Comparison of ENCODE assay signal across 12 cellular contexts in the genomic region with DNA sequence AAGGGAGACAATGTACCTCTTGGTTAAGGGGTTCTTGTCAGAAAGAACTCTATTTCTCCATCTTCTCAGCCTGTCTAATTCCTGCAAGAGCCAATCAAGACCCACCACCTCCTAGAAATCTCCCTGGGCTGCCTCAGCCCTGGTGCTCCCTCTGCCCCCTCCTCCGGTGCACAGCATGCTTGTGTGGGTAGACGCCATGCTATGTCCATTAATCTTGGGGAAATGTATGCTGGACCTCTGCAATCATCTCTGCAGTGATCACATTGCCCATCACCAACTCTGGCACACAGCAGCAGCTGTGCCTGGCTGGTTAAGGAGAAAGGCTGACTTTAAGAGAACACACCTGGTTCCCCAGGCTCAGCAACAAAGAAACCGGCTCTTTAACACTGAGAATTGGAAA.
"Had no signal": no experiment of that assay in that cellular context is flagged by ENCODE, and none has a peak within 500 bp of the region (broad histone marks: within the 10 kb centered on the region; RNA-seq: fewer than 3 reads in every experiment).

No MANE protein-coding gene starts in this region.

- H3K27ac ChIP-seq: prostate gland, right lobe of liver, vagina had no signal

- H3K36me3 ChIP-seq: prostate gland, right lobe of liver, thoracic aorta, vagina had no signal

- H3K9me3 ChIP-seq: prostate gland, right lobe of liver, thoracic aorta, vagina had no signal

- H3K27me3 ChIP-seq: right lobe of liver, vagina had no signal

- DNase-seq: activated CD4-positive, CD25-positive, alpha-beta regulatory T cell treated with anti-CD3 and anti-CD28 coated beads, Interleukin-2, amount 50 U/mL, for 72 hours; activated naive CD4-positive, alpha-beta T cell treated with anti-CD3 and anti-CD28 coated beads for 36 hours; activated T-cell treated with anti-CD3 and anti-CD28 coated beads, Interleukin-2, amount 50 U/mL, for 1 hour; hippocampal formation; kidney; stimulated activated CD4-positive, alpha-beta T cell treated with anti-CD3 and anti-CD28 coated beads, Interleukin-2, amount 100 ng/mL, for 24 hours; T-helper 1 cell; T1000 had no signal

- H3K4me3 ChIP-seq: prostate gland, thoracic aorta, vagina had no signal
